In the genomic region with DNA sequence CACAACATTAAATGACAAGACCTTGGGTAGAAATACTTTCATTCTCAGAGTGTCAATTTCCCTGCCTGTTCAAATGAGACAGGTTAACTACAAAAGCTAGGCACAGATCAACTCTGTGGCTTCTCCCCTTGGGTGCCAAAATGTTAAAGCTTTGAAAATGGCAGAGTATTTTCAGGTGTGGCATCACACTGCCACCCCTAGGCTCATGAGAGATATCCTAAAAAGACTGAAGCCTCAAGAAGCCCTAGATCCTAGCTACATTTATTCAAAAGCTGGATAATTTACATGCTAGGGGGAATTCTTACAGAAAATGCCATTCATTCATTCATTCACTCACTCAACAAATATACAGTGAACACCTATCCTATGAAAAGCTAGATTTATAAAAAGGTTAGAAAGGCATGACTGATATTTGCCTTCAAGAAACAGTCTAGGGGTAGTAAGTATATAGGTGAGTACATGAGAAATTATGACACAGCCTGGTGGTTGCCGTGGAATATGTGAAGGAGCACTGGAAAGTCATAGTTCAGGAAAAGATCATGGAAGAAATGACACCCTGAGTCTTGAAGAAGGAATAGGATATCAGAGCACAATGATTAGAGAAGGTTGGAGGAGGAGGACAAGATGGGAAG, we compare ENCODE assay signal across 10 cellular contexts. TPM values are rescaled to one million over a fixed set of nuclear protein-coding genes. Genes with fewer than 3 reads are reported as not detected.
DNase-seq lines count a peak whose midpoint lies in the region; ATAC-seq, FAIRE-seq and TF ChIP-seq lines count a peak whose summit lies in the region.
"Had no signal": no experiment of that assay in that cellular context is flagged by ENCODE, and none has a peak within 500 bp of the region (broad histone marks: within the 10 kb centered on the region; RNA-seq: fewer than 3 reads in every experiment).

No MANE protein-coding gene starts in this region.

- no peaks in the 10 kb centered on the region for H3K36me3 Mint-ChIP-seq in activated CD4-positive, alpha-beta memory T cell treated with anti-CD3 and anti-CD28 coated beads, Interleukin-2, amount 10 ng/mL, durations not matched to agents 7 days and 5 days (ENCODE audit: low read depth)

- no peak overlapping the region for H3K4me2 ChIP-seq in Loucy (ENCODE audit: low read depth, low read length, poor library complexity, severe bottlenecking)

- H3K4me3 ChIP-seq in Loucy (ENCODE audit: low read length, poor library complexity, severe bottlenecking) (no peak overlapping the region), kidney (ENCODE audit: low read length in 2 of 2) (no peak overlapping the region)
- H3K4me3 ChIP-seq: SJCRH30 had no signal

- no peaks in the 10 kb centered on the region for H4K20me1 ChIP-seq in Loucy (ENCODE audit: insufficient read depth, low read length, poor library complexity, severe bottlenecking)

- H2AFZ ChIP-seq in Loucy (ENCODE audit: low read length) = no peak overlapping the region

- no peaks in the 10 kb centered on the region for H3K27me3 Mint-ChIP-seq in activated CD4-positive, alpha-beta memory T cell treated with anti-CD3 and anti-CD28 coated beads, Interleukin-2, amount 10 ng/mL, durations not matched to agents 7 days and 5 days

- CTCF ChIA-PET in activated CD4-positive, alpha-beta memory T cell treated with anti-CD3 and anti-CD28 coated beads, Interleukin-2, amount 10 ng/mL, durations not matched to agents 7 days and 5 days (lab: Charles Lee) = interaction anchor here (0.6 to 8.1 kb wide), 24 partner anchors 9 to 591 kb away, joined by 3 to 145 read pairs (median 4); a partner anchor contains a TSS

- no peak for ATAC-seq in HG02840 (IDR thresholded peaks at IDR 0.05; ENCODE audit: low FRiP score, unreplicated experiment)

- H3K36me3 ChIP-seq in Loucy (ENCODE audit: insufficient read depth, low read length) (no peaks in the 10 kb centered on the region), kidney (ENCODE audit: control insufficient read depth in 1 of 2, insufficient read depth in 2 of 2, low read length in 2 of 2) (no peaks in the 10 kb centered on the region)
- H3K36me3 ChIP-seq: SJCRH30 had no signal

- peaks cover 46% of the 10 kb centered on the region for H3K4me1 Mint-ChIP-seq in activated CD4-positive, alpha-beta memory T cell treated with anti-CD3 and anti-CD28 coated beads, Interleukin-2, amount 10 ng/mL, durations not matched to agents 7 days and 5 days

- H3K9me2 ChIP-seq in Loucy (replicated peaks; ENCODE audit: low read depth, low read length) = no peaks in the 10 kb centered on the region

- H3K4me1 ChIP-seq in Loucy (ENCODE audit: insufficient read depth, low read length, poor library complexity, severe bottlenecking) = peaks cover 17% of the 10 kb centered on the region
- H3K4me1 ChIP-seq in kidney (ENCODE audit: control insufficient read depth in 1 of 2, insufficient read depth in 1 of 2, low read depth in 1 of 2, low read length in 2 of 2) = peaks cover 3 to 4% of the 10 kb centered on the region in 2 donors

- H3K27ac Mint-ChIP-seq in activated CD4-positive, alpha-beta memory T cell treated with anti-CD3 and anti-CD28 coated beads, Interleukin-2, amount 10 ng/mL, durations not matched to agents 7 days and 5 days = peak overlapping the region; percentile 65

- no peak for FAIRE-seq in kidney (lab: Jason Lieb, UNC)
- FAIRE-seq: A204.1 had no signal

- POLR2A ChIA-PET in activated CD4-positive, alpha-beta memory T cell treated with anti-CD3 and anti-CD28 coated beads, Interleukin-2, amount 10 ng/mL, durations not matched to agents 7 days and 5 days (lab: Charles Lee) = interaction anchor here (0.7 to 1.7 kb wide), 12 partner anchors 9 to 460 kb away, joined by 3 to 5 read pairs (median 3); a partner anchor contains a TSS

- H3K27me3 ChIP-seq in Loucy (ENCODE audit: insufficient read depth, low read length, poor library complexity, severe bottlenecking) = no peaks in the 10 kb centered on the region
- H3K27me3 ChIP-seq: SJCRH30 had no signal

- DNase-seq in DMS79 (lab: John Stamatoyannopoulos, UW) (peak; percentile 18), DMS79 treated with DMSO at 0.1 percent for 48 hours (lab: John Stamatoyannopoulos, UW) (no peak), kidney (no peak), foreskin melanocyte (no peak)
- DNase-seq in activated CD4-positive, alpha-beta memory T cell treated with anti-CD3 and anti-CD28 coated beads, Interleukin-2, amount 10 ng/mL, durations not matched to agents 7 days and 5 days = no peak
- no peak for DNase-seq in effector CD4-positive, alpha-beta T cell

- H3K9me3 Mint-ChIP-seq in activated CD4-positive, alpha-beta memory T cell treated with anti-CD3 and anti-CD28 coated beads, Interleukin-2, amount 10 ng/mL, durations not matched to agents 7 days and 5 days = no peaks in the 10 kb centered on the region

- no peak overlapping the region for H3K4me3 Mint-ChIP-seq in activated CD4-positive, alpha-beta memory T cell treated with anti-CD3 and anti-CD28 coated beads, Interleukin-2, amount 10 ng/mL, durations not matched to agents 7 days and 5 days

- TF ChIP-seq CTCF in Loucy (conservative IDR thresholded peaks at IDR 0.05; ENCODE audit: low read length) = peak; percentile 74
- peak; percentile 25 for TF ChIP-seq CTCF in kidney (IDR thresholded peaks at IDR 0.05; ENCODE audit: borderline replicate concordance, extremely low read depth, insufficient read depth)

- H3F3A ChIP-seq in Loucy (ENCODE audit: low read depth) = peaks cover 2% of the 10 kb centered on the region; the same call in 1 of the 2 replicates

- no peak overlapping the region for H3K27ac ChIP-seq in kidney (ENCODE audit: low read depth in 2 of 2, low read length in 2 of 2)
- H3K27ac ChIP-seq: SJCRH30 had no signal

- no peak overlapping the region for H3K9ac ChIP-seq in Loucy (ENCODE audit: low read depth, low read length, poor library complexity, severe bottlenecking)
- no peak overlapping the region for H3K9ac ChIP-seq in kidney (ENCODE audit: low read length in 2 of 2)

- intact Hi-C loops in kidney (cut with DNase I) = no loop called here

- no peaks in the 10 kb centered on the region for H3K79me2 ChIP-seq in Loucy (ENCODE audit: insufficient read depth, low read length)

- no peaks in the 10 kb centered on the region for H3K9me3 ChIP-seq in Loucy (ENCODE audit: insufficient read depth, low read depth, low read length)
- no peaks in the 10 kb centered on the region for H3K9me3 ChIP-seq in kidney (ENCODE audit: control insufficient read depth in 1 of 2, low read length in 2 of 2)
- H3K9me3 ChIP-seq: SJCRH30 had no signal

RNA-seq across cellular contexts. Expression of a gene that starts 15.9 kb away (rescaled TPM):
- total RNA-seq in activated CD4-positive, alpha-beta memory T cell treated with anti-CD3 and anti-CD28 coated beads, Interleukin-2, amount 10 ng/mL, durations not matched to agents 7 days and 5 days = 10 to 100 TPM; 30.9 to 38.0 TPM
- 56.0 TPM for total RNA-seq in kidney
- 38.3 TPM for polyA plus RNA-seq in kidney (ENCODE audit: insufficient read depth, low read depth, low replicate concordance)
